In the genomic region with DNA sequence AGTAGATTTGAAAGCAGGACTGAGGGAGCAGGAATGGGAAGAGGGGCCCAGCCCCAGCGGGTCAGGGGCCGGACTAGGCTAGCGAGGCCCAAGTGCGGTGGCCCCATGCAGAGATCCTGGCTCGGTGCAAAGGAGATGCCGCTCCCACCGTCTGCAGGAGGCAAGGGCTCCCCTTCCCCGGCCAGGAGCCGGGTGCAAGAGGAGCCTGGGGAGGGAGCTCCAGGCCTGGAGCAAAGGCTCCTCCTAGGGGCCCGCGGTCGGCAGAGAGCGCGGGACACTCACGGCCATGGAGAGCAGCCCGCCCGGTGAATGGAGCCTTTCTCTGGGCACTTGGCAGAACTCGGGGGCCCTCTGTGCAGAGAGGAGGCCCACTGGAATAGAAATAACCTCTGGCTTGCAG, we compare ENCODE assay signal across 16 cellular contexts. TPM values are rescaled to one million over a fixed set of nuclear protein-coding genes. Genes with fewer than 3 reads are reported as not detected.
A peak's percentile ranks its signal among the peaks of the same experiment; 100 is the strongest.
DNase-seq lines count a peak whose midpoint lies in the region; ATAC-seq and TF ChIP-seq lines count a peak whose summit lies in the region.
"Had no signal": no experiment of that assay in that cellular context is flagged by ENCODE, and none has a peak within 500 bp of the region (broad histone marks: within the 10 kb centered on the region; RNA-seq: fewer than 3 reads in every experiment).

No MANE protein-coding gene starts in this region.

- no peak for ATAC-seq in HG03460 (IDR thresholded peaks at IDR 0.05; ENCODE audit: unreplicated experiment)
- ATAC-seq in psoas muscle = no peak
- ATAC-seq: activated CD8-positive, alpha-beta T cell treated with anti-CD3 and anti-CD28 coated beads for 36 hours; gastroesophageal sphincter had no signal

- H3K4me3 ChIP-seq in Peyer's patch = no peak overlapping the region
- H3K4me3 ChIP-seq in psoas muscle = no peak overlapping the region
- H3K4me3 ChIP-seq in ovary = no peak overlapping the region
- H3K4me3 ChIP-seq: gastroesophageal sphincter, right lobe of liver had no signal

- H3K27me3 ChIP-seq in Peyer's patch (no peaks in the 10 kb centered on the region), psoas muscle (ENCODE audit: insufficient read depth in 3 of 3, low read length in 2 of 3) (no peaks in the 10 kb centered on the region), ovary (no peaks in the 10 kb centered on the region)
- H3K27me3 ChIP-seq: gastroesophageal sphincter, right lobe of liver, testis had no signal

- TF ChIP-seq CTCF in Peyer's patch (IDR thresholded peaks at IDR 0.05) = peak in 3 of 6 experiments; percentile 26 to 34 (median 33)
- no peak for TF ChIP-seq CTCF in psoas muscle (IDR thresholded peaks at IDR 0.05)
- TF ChIP-seq CTCF in ovary (IDR thresholded peaks at IDR 0.05) = no peak

- H3K4me1 ChIP-seq in Peyer's patch = peaks cover 0 to 51% (median 2%) of the 10 kb centered on the region in 4 donors
- no peaks in the 10 kb centered on the region for H3K4me1 ChIP-seq in psoas muscle
- H3K4me1 ChIP-seq in ovary (ENCODE audit: insufficient read depth) = no peaks in the 10 kb centered on the region

- peak overlapping the region; percentile 66 for H3K27ac Mint-ChIP-seq in dendritic cell treated with granulocyte-macrophage colony-stimulating factor and Interleukin-4, amounts not matched to agents 40 ng/mL and 50 ng/mL, for 4 days
- H3K27ac Mint-ChIP-seq: activated CD8-positive, alpha-beta T cell treated with anti-CD3 and anti-CD28 coated beads for 36 hours; T-helper 1 cell treated with Interleukin-12 subunit alpha and Interleukin-12 subunit beta and Interleukin-4 antibody, amounts not matched to agents 30 μg/mL and 1 μg/mL, for 36 hours had no signal

- no peaks in the 10 kb centered on the region for H3K27me3 Mint-ChIP-seq in dendritic cell treated with granulocyte-macrophage colony-stimulating factor and Interleukin-4, amounts not matched to agents 40 ng/mL and 50 ng/mL, for 4 days

- WGBS in psoas muscle, 3 donors = 63 to 66% (median 65%) methylated on average over 17 to 18 of the region's 18 CpGs
- WGBS in ovary, 3 donors = 49 to 78% (median 74%) methylated on average over 18 of the region's 18 CpGs

- peaks cover 7% of the 10 kb centered on the region for H3K9me3 Mint-ChIP-seq in dendritic cell treated with granulocyte-macrophage colony-stimulating factor and Interleukin-4, amounts not matched to agents 40 ng/mL and 50 ng/mL, for 4 days
- H3K9me3 Mint-ChIP-seq: activated CD8-positive, alpha-beta T cell treated with anti-CD3 and anti-CD28 coated beads for 36 hours; T-helper 1 cell treated with Interleukin-12 subunit alpha and Interleukin-12 subunit beta and Interleukin-4 antibody, amounts not matched to agents 30 μg/mL and 1 μg/mL, for 36 hours had no signal

- peaks cover 42% of the 10 kb centered on the region for H3K4me1 Mint-ChIP-seq in dendritic cell treated with granulocyte-macrophage colony-stimulating factor and Interleukin-4, amounts not matched to agents 40 ng/mL and 50 ng/mL, for 4 days (ENCODE audit: low read depth)

- TF ChIP-seq EP300 in ovary (IDR thresholded peaks at IDR 0.05) = no peak

- TF ChIP-seq POLR2A in Peyer's patch (IDR thresholded peaks at IDR 0.05) (no peak), ovary (IDR thresholded peaks at IDR 0.05) (no peak)

- H3K9me3 ChIP-seq in Peyer's patch (no peaks in the 10 kb centered on the region), psoas muscle (no peaks in the 10 kb centered on the region), ovary (no peaks in the 10 kb centered on the region)
- H3K9me3 ChIP-seq: gastroesophageal sphincter, right lobe of liver, testis had no signal

- H3K36me3 Mint-ChIP-seq in dendritic cell treated with granulocyte-macrophage colony-stimulating factor and Interleukin-4, amounts not matched to agents 40 ng/mL and 50 ng/mL, for 4 days (ENCODE audit: low read depth) = no peaks in the 10 kb centered on the region

- DNase-seq in Peyer's patch (peak in 1 of 3 donors; percentile 71), medulla oblongata (ENCODE audit: extremely low spot score) (peak; percentile 71), psoas muscle (no peak), ovary (no peak)
- DNase-seq: activated CD8-positive, alpha-beta T cell treated with anti-CD3 and anti-CD28 coated beads for 36 hours; activated naive CD4-positive, alpha-beta T cell treated with Interleukin-2 at 50 U/mL for 16 hours; effector CD4-positive, alpha-beta T cell; mammary epithelial cell; NCI-H2171 treated with DMSO at 0.1 percent for 48 hours; right lobe of liver; testis had no signal

- H3K36me3 ChIP-seq in Peyer's patch = no peaks in the 10 kb centered on the region
- H3K36me3 ChIP-seq in psoas muscle (ENCODE audit: insufficient read depth in 1 of 2, low read depth in 1 of 2) = no peaks in the 10 kb centered on the region
- no peaks in the 10 kb centered on the region for H3K36me3 ChIP-seq in ovary
- H3K36me3 ChIP-seq: gastroesophageal sphincter, right lobe of liver had no signal

- no peak overlapping the region for H3K4me3 Mint-ChIP-seq in dendritic cell treated with granulocyte-macrophage colony-stimulating factor and Interleukin-4, amounts not matched to agents 40 ng/mL and 50 ng/mL, for 4 days
- H3K4me3 Mint-ChIP-seq: activated CD8-positive, alpha-beta T cell treated with anti-CD3 and anti-CD28 coated beads for 36 hours; T-helper 1 cell treated with Interleukin-12 subunit alpha and Interleukin-12 subunit beta and Interleukin-4 antibody, amounts not matched to agents 30 μg/mL and 1 μg/mL, for 36 hours had no signal

- intact Hi-C loops in dendritic cell treated with granulocyte-macrophage colony-stimulating factor and Interleukin-4, amounts not matched to agents 40 ng/mL and 50 ng/mL, for 4 days (cut with micrococcal nuclease) = loop anchor here (10.0 kb wide), 1 partner anchor 176 kb away; no protein-coding TSS in a partner anchor
- intact Hi-C loops in psoas muscle (cut with DNase I) = no loop called here
- intact Hi-C loops in ovary (cut with DNase I) = loop anchor here in 1 of 4 donors (10.0 kb wide), 1 partner anchor 604 kb away; no protein-coding TSS in a partner anchor

- H3K27ac ChIP-seq in Peyer's patch (peak overlapping the region in 3 of 4 donors; percentile 40 to 80 (median 62)), temporal lobe (ENCODE audit: low read depth, low read length) (peak overlapping the region; percentile 57), psoas muscle (no peak overlapping the region), ovary (no peak overlapping the region)
- H3K27ac ChIP-seq: right lobe of liver, testis had no signal

RNA-seq across cellular contexts. Expression of gene USP3, which starts 43.2 kb away (rescaled TPM):
- total RNA-seq in Peyer's patch (10 to 100 TPM; 67.8 to 86.1 (median 76.9) TPM), temporal lobe (58.0 TPM), psoas muscle (10 to 100 TPM in 3 of 4 donors, 1 to 10 TPM in 1; 9.4 to 13.6 (median 12.1) TPM), ovary (10 to 100 TPM; 41.5 to 76.0 (median 62.9) TPM)
- polyA plus RNA-seq in psoas muscle (10 to 100 TPM; 10.1 to 11.5 (median 10.9) TPM), ovary (10 to 100 TPM; 21.1 to 35.9 TPM)

Comparison
In these comparisons a context has a peak if more than half of its experiments do, and no peak if none do; other contexts are left out.
1. H3K27ac ChIP-seq: peak in Peyer's patch (3 of 4) and temporal lobe (single experiment); none in psoas muscle (single experiment) and ovary (0 of 2).